Comparison of ENCODE assay signal across 8 cellular contexts in the genomic region with DNA sequence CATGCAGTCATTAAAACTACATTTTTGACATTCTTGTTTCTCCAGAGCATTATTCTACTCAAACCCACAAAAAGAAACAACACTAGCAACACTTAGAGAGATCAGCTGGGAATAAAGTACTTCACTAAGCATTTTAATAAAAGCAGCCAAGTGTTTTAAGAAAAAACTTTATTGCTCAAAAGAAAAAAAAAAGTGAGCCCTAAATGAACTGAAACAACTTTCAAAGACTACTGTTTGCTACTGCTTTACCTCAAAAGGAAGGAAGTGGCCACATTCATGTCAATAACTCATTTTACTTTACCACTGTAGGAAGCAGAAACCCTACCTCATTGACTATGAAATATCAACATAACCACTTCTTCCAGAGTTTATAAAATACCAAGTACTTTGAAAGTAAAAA.
A peak's percentile ranks its signal among the peaks of the same experiment; 100 is the strongest.
DNase-seq lines count a peak whose midpoint lies in the region; FAIRE-seq and TF ChIP-seq lines count a peak whose summit lies in the region.

No MANE protein-coding gene starts in this region.

- H3K36me3 ChIP-seq in astrocyte (ENCODE audit: insufficient read depth, low read length) (peaks cover 57% of the 10 kb centered on the region), uterus (no peaks in the 10 kb centered on the region)

- H3K36me3 Mint-ChIP-seq in astrocyte (ENCODE audit: low read depth, unreplicated experiment): peaks cover 4% of the 10 kb centered on the region

- H3K9me3 ChIP-seq in astrocyte (ENCODE audit: insufficient read depth, low read depth, low read length) (no peaks in the 10 kb centered on the region), uterus (no peaks in the 10 kb centered on the region)

- H3K9ac ChIP-seq in astrocyte (ENCODE audit: low read length): no peak overlapping the region

- peaks cover 12% of the 10 kb centered on the region for H3K4me1 Mint-ChIP-seq in astrocyte (ENCODE audit: low read depth, unreplicated experiment)

- TF ChIP-seq POLR2A in uterus (IDR thresholded peaks at IDR 0.05): no peak

- H4K20me1 ChIP-seq in astrocyte (ENCODE audit: insufficient read depth, low read length): peaks cover 6% of the 10 kb centered on the region

- H3K9me3 Mint-ChIP-seq in astrocyte (ENCODE audit: unreplicated experiment): no peaks in the 10 kb centered on the region

- H3K79me2 ChIP-seq in astrocyte (ENCODE audit: insufficient read depth, low read length): no peaks in the 10 kb centered on the region

- H3K4me3 ChIP-seq in astrocyte (ENCODE audit: insufficient read depth, low read depth, low read length): no peak overlapping the region
- no peak overlapping the region for H3K4me3 ChIP-seq in uterus

- TF ChIP-seq CTCF in astrocyte (IDR thresholded peaks at IDR 0.05; ENCODE audit: insufficient read depth, low read depth, low read length): no peak
- no peak for TF ChIP-seq CTCF in uterus (IDR thresholded peaks at IDR 0.05)

- H3K4me3 Mint-ChIP-seq in astrocyte (ENCODE audit: unreplicated experiment): peak overlapping the region; percentile 12

- H3K4me2 ChIP-seq in astrocyte (ENCODE audit: low read length): no peak overlapping the region

- intact Hi-C loops in uterus (cut with DNase I; ENCODE audit: low total_unique reads): no loop called here

- no peak overlapping the region for H2AFZ ChIP-seq in astrocyte (ENCODE audit: low read depth, low read length)

- H3K27me3 Mint-ChIP-seq in astrocyte (ENCODE audit: low read depth, unreplicated experiment): no peaks in the 10 kb centered on the region

- no peak overlapping the region for H3K27ac Mint-ChIP-seq in astrocyte (ENCODE audit: unreplicated experiment)

- H3K27me3 ChIP-seq in astrocyte (ENCODE audit: insufficient read depth, low read length) (no peaks in the 10 kb centered on the region), uterus (no peaks in the 10 kb centered on the region)

- peak; percentile 88 for FAIRE-seq in GM18507 (lab: Jason Lieb, UNC)
- FAIRE-seq in astrocyte (lab: Jason Lieb, UNC): no peak

- H3K27ac ChIP-seq in astrocyte (ENCODE audit: low read depth, low read length) (no peak overlapping the region), uterus (no peak overlapping the region)

- no peaks in the 10 kb centered on the region for H3K4me1 ChIP-seq in astrocyte (ENCODE audit: insufficient read depth, low read length)
- H3K4me1 ChIP-seq in uterus: no peaks in the 10 kb centered on the region

- DNase-seq in AML-193 (lab: John Stamatoyannopoulos, UW): peak; percentile 54 to 72
- no peak for DNase-seq in GM18507 (ENCODE audit: extremely low spot score, insufficient read length, low read depth)
- DNase-seq in KG1 (lab: John Stamatoyannopoulos, UW): peak; percentile 46
- peak; percentile 41 for DNase-seq in astrocyte (ENCODE audit: low read depth)
- no peak for DNase-seq in NCI-H526 (lab: John Stamatoyannopoulos, UW)
- DNase-seq in uterus: no peak
- DNase-seq in activated CD8-positive, alpha-beta memory T cell treated with anti-CD3 and anti-CD28 coated beads for 24 hours: no peak
- no peak for DNase-seq in stimulated activated CD4-positive, alpha-beta T cell treated with anti-CD3 and anti-CD28 coated beads, Interleukin-2, amount 100 ng/mL, for 24 hours

Comparison
In these comparisons a context has a peak if more than half of its experiments do, and no peak if none do; other contexts are left out.
1. DNase-seq: peak in AML-193 (2 of 2), KG1 (single experiment) and astrocyte (single experiment); none in GM18507 (single experiment), NCI-H526 (0 of 2), uterus (0 of 2), activated CD8-positive, alpha-beta memory T cell treated with anti-CD3 and anti-CD28 coated beads for 24 hours (single experiment) and stimulated activated CD4-positive, alpha-beta T cell treated with anti-CD3 and anti-CD28 coated beads, Interleukin-2, amount 100 ng/mL, for 24 hours (0 of 2).